Comparison of ENCODE assay signal across 2 cellular contexts in the genomic region with DNA sequence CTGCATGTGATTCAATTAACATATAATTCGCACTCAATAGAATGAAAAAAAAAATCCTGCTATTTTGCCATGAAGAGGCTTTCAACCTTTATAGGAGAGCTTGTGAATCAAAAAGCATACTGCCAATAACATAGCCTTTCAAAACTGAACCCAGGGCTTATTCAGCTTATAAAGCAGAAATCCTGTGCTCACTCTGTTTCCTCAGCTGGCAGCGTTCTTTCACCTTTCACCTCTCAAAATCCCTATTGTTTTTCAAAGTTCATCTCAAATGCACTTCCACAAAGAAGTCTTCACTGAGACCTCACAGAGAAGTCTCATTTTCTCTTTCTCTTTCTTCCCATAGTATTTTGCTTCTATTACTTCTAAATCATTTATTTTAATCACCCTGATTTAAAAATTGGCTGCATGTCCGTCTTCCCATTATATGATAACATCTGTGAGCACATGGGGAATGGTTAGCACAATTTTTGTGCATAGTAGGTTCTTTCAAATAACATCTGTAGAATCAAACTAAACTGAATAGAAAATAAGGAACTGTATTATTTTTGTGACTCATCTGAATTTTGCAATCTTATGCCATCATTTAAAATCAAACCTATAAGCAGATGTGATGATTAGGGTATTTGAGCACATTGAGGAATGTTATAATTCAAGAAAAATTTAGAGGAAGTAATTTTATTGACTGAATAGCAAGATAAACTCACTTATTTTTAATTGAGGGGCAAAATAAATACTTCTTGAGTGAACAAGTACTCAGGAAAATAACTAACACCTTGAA.
TF ChIP-seq lines count a peak whose summit lies in the region.

No MANE protein-coding gene starts in this region.

TF ChIP-seq in H1, 55 proteins besides CTCF, POLR2A, EP300 and RAD21:
- TF ChIP-seq CBX8 (IDR thresholded peaks at IDR 0.05; ENCODE audit: borderline replicate concordance, low read depth, low read length) (no peak), CEBPB (IDR thresholded peaks at IDR 0.05; ENCODE audit: low read depth, low read length) (no peak), GTF2F1 (IDR thresholded peaks at IDR 0.05; ENCODE audit: borderline replicate concordance, low read depth, low read length) (no peak), CHD1 (IDR thresholded peaks at IDR 0.05; ENCODE audit: low read depth, low read length) (no peak), SP1 (IDR thresholded peaks at IDR 0.05; ENCODE audit: low read depth, low read length) (no peak), EZH2 (IDR thresholded peaks at IDR 0.05; ENCODE audit: low read depth, low read length, severe bottlenecking) (no peak), CHD2 (IDR thresholded peaks at IDR 0.05; ENCODE audit: low read length) (no peak), SIX5 (IDR thresholded peaks at IDR 0.05; ENCODE audit: low read depth, low read length) (no peak), SUZ12 (IDR thresholded peaks at IDR 0.05; ENCODE audit: low read length) (no peak), BCL11A (IDR thresholded peaks at IDR 0.05; ENCODE audit: low read depth in 2 of 2, low read length in 2 of 2) (no peak), JUN (IDR thresholded peaks at IDR 0.05; ENCODE audit: low read depth, low read length) (no peak), BACH1 (IDR thresholded peaks at IDR 0.05; ENCODE audit: low read length) (no peak), CTBP2 (IDR thresholded peaks at IDR 0.05; ENCODE audit: borderline replicate concordance, insufficient read depth, insufficient read length, low read length) (no peak), TCF12 (IDR thresholded peaks at IDR 0.05; ENCODE audit: low read depth, low read length) (no peak), KDM4A (IDR thresholded peaks at IDR 0.05; ENCODE audit: low read depth, low read length, severe bottlenecking) (no peak), JUND (IDR thresholded peaks at IDR 0.05; ENCODE audit: low read length) (no peak)
- TF ChIP-seq, protein P1, sequence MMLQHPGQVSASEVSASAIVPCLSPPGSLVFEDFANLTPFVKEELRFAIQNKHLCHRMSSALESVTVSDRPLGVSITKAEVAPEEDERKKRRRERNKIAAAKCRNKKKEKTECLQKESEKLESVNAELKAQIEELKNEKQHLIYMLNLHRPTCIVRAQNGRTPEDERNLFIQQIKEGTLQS (IDR thresholded peaks at IDR 0.05; ENCODE audit: insufficient read depth, low read depth, low read length): no peak
TF ChIP-seq in H1: peak in this region for 0.

TF ChIP-seq in SK-N-SH, 30 proteins besides CTCF, POLR2A, EP300 and RAD21:
- TF ChIP-seq SMC3 (IDR thresholded peaks at IDR 0.05; ENCODE audit: low read depth, low read length) (no peak), NFIC (IDR thresholded peaks at IDR 0.05; ENCODE audit: borderline replicate concordance) (no peak), GABPA (IDR thresholded peaks at IDR 0.05; ENCODE audit: low read depth) (no peak), CHD2 (IDR thresholded peaks at IDR 0.05; ENCODE audit: low read length, partially characterized antibody) (no peak), EZH2phosphoT487 (IDR thresholded peaks at IDR 0.05; ENCODE audit: borderline replicate concordance, low read depth) (no peak), YY1 (IDR thresholded peaks at IDR 0.05; ENCODE audit: low read depth) (no peak), TAF1 (IDR thresholded peaks at IDR 0.05; ENCODE audit: borderline replicate concordance, low read depth, low read length) (no peak), GATA2 (CRISPR knock-in tag; IDR thresholded peaks at IDR 0.05) (no peak), JUND (IDR thresholded peaks at IDR 0.05) (no peak), RFX5 (IDR thresholded peaks at IDR 0.05; ENCODE audit: low read length) (no peak), FOSL2 (IDR thresholded peaks at IDR 0.05; ENCODE audit: borderline replicate concordance, low read depth) (no peak), TEAD4 (IDR thresholded peaks at IDR 0.05; ENCODE audit: borderline replicate concordance, insufficient read depth) (no peak), TCF12 (IDR thresholded peaks at IDR 0.05) (no peak), FOXJ3 (CRISPR knock-in tag; IDR thresholded peaks at IDR 0.05) (no peak)
- TF ChIP-seq, protein P2, sequence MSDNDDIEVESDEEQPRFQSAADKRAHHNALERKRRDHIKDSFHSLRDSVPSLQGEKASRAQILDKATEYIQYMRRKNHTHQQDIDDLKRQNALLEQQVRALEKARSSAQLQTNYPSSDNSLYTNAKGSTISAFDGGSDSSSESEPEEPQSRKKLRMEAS (IDR thresholded peaks at IDR 0.05; ENCODE audit: low read depth): no peak
- TF ChIP-seq, protein P3, sequence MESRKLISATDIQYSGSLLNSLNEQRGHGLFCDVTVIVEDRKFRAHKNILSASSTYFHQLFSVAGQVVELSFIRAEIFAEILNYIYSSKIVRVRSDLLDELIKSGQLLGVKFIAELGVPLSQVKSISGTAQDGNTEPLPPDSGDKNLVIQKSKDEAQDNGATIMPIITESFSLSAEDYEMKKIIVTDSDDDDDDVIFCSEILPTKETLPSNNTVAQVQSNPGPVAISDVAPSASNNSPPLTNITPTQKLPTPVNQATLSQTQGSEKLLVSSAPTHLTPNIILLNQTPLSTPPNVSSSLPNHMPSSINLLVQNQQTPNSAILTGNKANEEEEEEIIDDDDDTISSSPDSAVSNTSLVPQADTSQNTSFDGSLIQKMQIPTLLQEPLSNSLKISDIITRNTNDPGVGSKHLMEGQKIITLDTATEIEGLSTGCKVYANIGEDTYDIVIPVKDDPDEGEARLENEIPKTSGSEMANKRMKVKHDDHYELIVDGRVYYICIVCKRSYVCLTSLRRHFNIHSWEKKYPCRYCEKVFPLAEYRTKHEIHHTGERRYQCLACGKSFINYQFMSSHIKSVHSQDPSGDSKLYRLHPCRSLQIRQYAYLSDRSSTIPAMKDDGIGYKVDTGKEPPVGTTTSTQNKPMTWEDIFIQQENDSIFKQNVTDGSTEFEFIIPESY (IDR thresholded peaks at IDR 0.05; ENCODE audit: borderline replicate concordance, low read depth): no peak
- TF ChIP-seq, protein P4, sequence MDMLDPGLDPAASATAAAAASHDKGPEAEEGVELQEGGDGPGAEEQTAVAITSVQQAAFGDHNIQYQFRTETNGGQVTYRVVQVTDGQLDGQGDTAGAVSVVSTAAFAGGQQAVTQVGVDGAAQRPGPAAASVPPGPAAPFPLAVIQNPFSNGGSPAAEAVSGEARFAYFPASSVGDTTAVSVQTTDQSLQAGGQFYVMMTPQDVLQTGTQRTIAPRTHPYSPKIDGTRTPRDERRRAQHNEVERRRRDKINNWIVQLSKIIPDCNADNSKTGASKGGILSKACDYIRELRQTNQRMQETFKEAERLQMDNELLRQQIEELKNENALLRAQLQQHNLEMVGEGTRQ (IDR thresholded peaks at IDR 0.05; ENCODE audit: borderline replicate concordance, low read depth, low read length): no peak
- TF ChIP-seq, protein P5, sequence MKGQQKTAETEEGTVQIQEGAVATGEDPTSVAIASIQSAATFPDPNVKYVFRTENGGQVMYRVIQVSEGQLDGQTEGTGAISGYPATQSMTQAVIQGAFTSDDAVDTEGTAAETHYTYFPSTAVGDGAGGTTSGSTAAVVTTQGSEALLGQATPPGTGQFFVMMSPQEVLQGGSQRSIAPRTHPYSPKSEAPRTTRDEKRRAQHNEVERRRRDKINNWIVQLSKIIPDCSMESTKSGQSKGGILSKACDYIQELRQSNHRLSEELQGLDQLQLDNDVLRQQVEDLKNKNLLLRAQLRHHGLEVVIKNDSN (IDR thresholded peaks at IDR 0.05; ENCODE audit: borderline replicate concordance, low read depth): no peak
TF ChIP-seq in SK-N-SH: peak in this region for 0.
